Comparison of ENCODE assay signal across 6 cellular contexts in the genomic region with DNA sequence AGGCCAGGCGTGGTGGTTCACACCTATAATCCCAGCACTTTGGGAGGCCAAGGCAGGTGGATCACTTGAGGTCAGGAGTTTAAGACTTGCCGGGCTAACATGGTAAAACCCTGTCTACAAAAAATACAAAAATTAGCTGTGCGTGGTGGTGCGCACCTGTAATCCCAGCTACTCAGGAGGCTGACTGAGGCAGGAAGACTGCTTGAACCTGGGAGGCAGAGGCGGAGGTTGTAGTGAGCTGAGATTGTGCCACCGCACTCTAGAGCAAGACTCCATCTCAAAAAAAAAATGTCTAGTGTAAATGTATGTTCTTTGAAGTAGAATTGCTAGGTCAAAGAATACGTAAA. TPM values are rescaled to one million over a fixed set of nuclear protein-coding genes. Genes with fewer than 3 reads are reported as not detected.
DNase-seq lines count a peak whose midpoint lies in the region; ATAC-seq and TF ChIP-seq lines count a peak whose summit lies in the region.
"Not testable (repeated sequence)": the region's sequence is repeated elsewhere in the genome, so short reads cannot be mapped to it uniquely, and the experiment has no call there.

No MANE protein-coding gene starts in this region.

- H4K20me1 ChIP-seq in OCI-LY7 (ENCODE audit: insufficient read depth, low read length): not testable (repeated sequence)

- H2AFZ ChIP-seq in OCI-LY7 (ENCODE audit: low read length): peak overlapping the region; percentile 77; the same call in 1 of the 2 replicates

- H3K27ac Mint-ChIP-seq in CD4-positive, alpha-beta T cell: peak overlapping the region; percentile 98
- peak overlapping the region; percentile 94 for H3K27ac Mint-ChIP-seq in activated CD8-positive, alpha-beta T cell treated with anti-CD3 and anti-CD28 coated beads, Interleukin-2, amount 10 ng/mL, durations not matched to agents 7 days and 5 days
- H3K27ac Mint-ChIP-seq in activated naive CD8-positive, alpha-beta T cell treated with anti-CD3 and anti-CD28 coated beads, Interleukin-2, amount 10 ng/mL, durations not matched to agents 7 days and 5 days: peak overlapping the region; percentile 87
- H3K27ac Mint-ChIP-seq in stimulated activated naive CD8-positive, alpha-beta T cell treated with anti-CD3 and anti-CD28 coated beads, Interleukin-15, amount 100 ng/mL, for 72 hours: not testable (repeated sequence)

- TF ChIP-seq CTCF in CD4-positive, alpha-beta T cell (IDR thresholded peaks at IDR 0.05); OCI-LY7 (conservative IDR thresholded peaks at IDR 0.05; ENCODE audit: low read length): not testable (repeated sequence)

- H3K36me3 ChIP-seq in OCI-LY7 (ENCODE audit: insufficient read depth, low read length); mucosa of rectum (ENCODE audit: control insufficient read depth in 2 of 2, insufficient read depth in 2 of 2, low read length in 2 of 2): not testable (repeated sequence)

- H3K79me2 ChIP-seq in OCI-LY7 (ENCODE audit: insufficient read depth, low read depth, low read length): not testable (repeated sequence)

- CTCF ChIA-PET in CD4-positive, alpha-beta T cell (lab: Charles Lee): interaction anchor here (0.8 to 3.0 kb wide), 4 partner anchors 32 to 82 kb away, joined by 3 to 32 read pairs (median 12); partner anchors contain the start of genes B3GALT4 and RGL2
- CTCF ChIA-PET in OCI-LY7 (lab: Charles Lee; ENCODE audit: unreplicated experiment): not testable (repeated sequence)
- CTCF ChIA-PET in activated CD8-positive, alpha-beta T cell treated with anti-CD3 and anti-CD28 coated beads, Interleukin-2, amount 10 ng/mL, durations not matched to agents 7 days and 5 days (lab: Charles Lee): interaction anchor here (0.9 to 3.5 kb wide), 9 partner anchors 8 to 236 kb away, joined by 4 to 36 read pairs (median 8); partner anchors contain the start of genes PFDN6, RPS18, VPS52 and WDR46

- H3K4me1 Mint-ChIP-seq in CD4-positive, alpha-beta T cell (ENCODE audit: low read depth): peaks cover 47% of the 10 kb centered on the region
- H3K4me1 Mint-ChIP-seq in activated CD8-positive, alpha-beta T cell treated with anti-CD3 and anti-CD28 coated beads, Interleukin-2, amount 10 ng/mL, durations not matched to agents 7 days and 5 days (ENCODE audit: low read depth): peaks cover 46% of the 10 kb centered on the region
- peaks cover 28% of the 10 kb centered on the region for H3K4me1 Mint-ChIP-seq in activated naive CD8-positive, alpha-beta T cell treated with anti-CD3 and anti-CD28 coated beads, Interleukin-2, amount 10 ng/mL, durations not matched to agents 7 days and 5 days
- peaks cover 25% of the 10 kb centered on the region for H3K4me1 Mint-ChIP-seq in stimulated activated naive CD8-positive, alpha-beta T cell treated with anti-CD3 and anti-CD28 coated beads, Interleukin-15, amount 100 ng/mL, for 72 hours

- H3K9me2 ChIP-seq in OCI-LY7 (ENCODE audit: insufficient read depth, low read length): not testable (repeated sequence)

- H3K4me3 Mint-ChIP-seq in CD4-positive, alpha-beta T cell: peak overlapping the region; percentile 80
- H3K4me3 Mint-ChIP-seq in activated CD8-positive, alpha-beta T cell treated with anti-CD3 and anti-CD28 coated beads, Interleukin-2, amount 10 ng/mL, durations not matched to agents 7 days and 5 days: peak overlapping the region; percentile 69
- peak overlapping the region; percentile 80 for H3K4me3 Mint-ChIP-seq in activated naive CD8-positive, alpha-beta T cell treated with anti-CD3 and anti-CD28 coated beads, Interleukin-2, amount 10 ng/mL, durations not matched to agents 7 days and 5 days
- peak overlapping the region; percentile 51 to 73 for H3K4me3 Mint-ChIP-seq in stimulated activated naive CD8-positive, alpha-beta T cell treated with anti-CD3 and anti-CD28 coated beads, Interleukin-15, amount 100 ng/mL, for 72 hours

- not testable (repeated sequence) for H3K27me3 ChIP-seq in CD4-positive, alpha-beta T cell (ENCODE audit: control insufficient read depth, insufficient read depth, low read length); mucosa of rectum (ENCODE audit: control insufficient read depth in 2 of 2, insufficient read depth in 2 of 2, low read length in 2 of 2)

- BruUV-seq in OCI-LY7 (replicated peaks; lab: Mats Ljungman, UMichigan): not testable (repeated sequence)

- peak overlapping the region; percentile 39 for H3K4me3 ChIP-seq in OCI-LY7 (ENCODE audit: low read depth, low read length, poor library complexity, severe bottlenecking)
- not testable (repeated sequence) for H3K4me3 ChIP-seq in mucosa of rectum (ENCODE audit: low read length in 2 of 2)

- intact Hi-C loops in CD4-positive, alpha-beta T cell (cut with DNase I, micrococcal nuclease): loop anchor here in 1 of 2 experiments (5.0 kb wide), 1 partner anchor 49 kb away; the partner anchor contains the start of gene KIFC1
- intact Hi-C loops in OCI-LY7 (cut with micrococcal nuclease; ENCODE audit: unreplicated experiment): not testable (repeated sequence)

- H3K36me3 Mint-ChIP-seq in CD4-positive, alpha-beta T cell (ENCODE audit: low read depth); activated CD8-positive, alpha-beta T cell treated with anti-CD3 and anti-CD28 coated beads, Interleukin-2, amount 10 ng/mL, durations not matched to agents 7 days and 5 days (ENCODE audit: low read depth); activated naive CD8-positive, alpha-beta T cell treated with anti-CD3 and anti-CD28 coated beads, Interleukin-2, amount 10 ng/mL, durations not matched to agents 7 days and 5 days: not testable (repeated sequence)

- peak in 4 of 10 experiments; percentile 42 to 56 (median 50) for DNase-seq in CD4-positive, alpha-beta T cell
- DNase-seq in OCI-LY7 (ENCODE audit: low spot score); activated CD8-positive, alpha-beta T cell treated with anti-CD3 and anti-CD28 coated beads, Interleukin-2, amount 10 ng/mL, durations not matched to agents 7 days and 5 days; stimulated activated naive CD8-positive, alpha-beta T cell treated with anti-CD3 and anti-CD28 coated beads, Interleukin-15, amount 100 ng/mL, for 72 hours: not testable (repeated sequence)
- peak; percentile 41 for DNase-seq in activated naive CD8-positive, alpha-beta T cell treated with anti-CD3 and anti-CD28 coated beads, Interleukin-2, amount 10 ng/mL, durations not matched to agents 7 days and 5 days

- POLR2A ChIA-PET in CD4-positive, alpha-beta T cell (lab: Charles Lee): interaction anchor here (0.6 to 3.4 kb wide), 28 partner anchors 9 to 499 kb away, joined by 3 to 155 read pairs (median 10); partner anchors contain the start of genes B3GALT4, CUTA, PFDN6 and RGL2
- POLR2A ChIA-PET in OCI-LY7 (lab: Charles Lee): interaction anchor here (2.4 to 4.4 kb wide), 2 partner anchors 25 to 31 kb away, joined by 10 to 20 read pairs; partner anchors contain the start of gene ZBTB22
- POLR2A ChIA-PET in activated CD8-positive, alpha-beta T cell treated with anti-CD3 and anti-CD28 coated beads, Interleukin-2, amount 10 ng/mL, durations not matched to agents 7 days and 5 days (lab: Charles Lee): interaction anchor here (0.6 to 3.2 kb wide), 13 partner anchors 9 to 372 kb away, joined by 3 to 36 read pairs (median 6); partner anchors contain the start of genes B3GALT4, PFDN6, RPS18 and SYNGAP1
- POLR2A ChIA-PET in activated naive CD8-positive, alpha-beta T cell treated with anti-CD3 and anti-CD28 coated beads, Interleukin-2, amount 10 ng/mL, durations not matched to agents 7 days and 5 days (lab: Charles Lee): interaction anchor here (0.6 to 3.4 kb wide), 16 partner anchors 9 to 372 kb away, joined by 3 to 67 read pairs (median 6); partner anchors contain the start of genes B3GALT4, PFDN6, RGL2 and RPS18

- not testable (repeated sequence) for H3K9me3 ChIP-seq in CD4-positive, alpha-beta T cell (ENCODE audit: control insufficient read depth, low read length); OCI-LY7 (ENCODE audit: low read length); mucosa of rectum (ENCODE audit: control insufficient read depth in 2 of 2, low read length in 2 of 2)

- ATAC-seq in CD4-positive, alpha-beta T cell (ENCODE audit: poor library complexity); activated naive CD8-positive, alpha-beta T cell treated with anti-CD3 and anti-CD28 coated beads, Interleukin-2, amount 10 ng/mL, durations not matched to agents 7 days and 5 days (ENCODE audit: low read depth): not testable (repeated sequence)
- peak; percentile 30 for ATAC-seq in activated CD8-positive, alpha-beta T cell treated with anti-CD3 and anti-CD28 coated beads, Interleukin-2, amount 10 ng/mL, durations not matched to agents 7 days and 5 days
- ATAC-seq in stimulated activated naive CD8-positive, alpha-beta T cell treated with anti-CD3 and anti-CD28 coated beads, Interleukin-15, amount 100 ng/mL, for 72 hours: peak; percentile 3

- peaks cover 44% of the 10 kb centered on the region for H3K4me1 ChIP-seq in OCI-LY7 (ENCODE audit: insufficient read depth, low read length, poor library complexity, severe bottlenecking)
- H3K4me1 ChIP-seq in mucosa of rectum (ENCODE audit: control insufficient read depth in 2 of 2, insufficient read depth in 2 of 2, low read length in 2 of 2): not testable (repeated sequence)

- H3K4me2 ChIP-seq in OCI-LY7 (ENCODE audit: low read length): peak overlapping the region; percentile 78

- not testable (repeated sequence) for H3K9me3 Mint-ChIP-seq in CD4-positive, alpha-beta T cell; activated CD8-positive, alpha-beta T cell treated with anti-CD3 and anti-CD28 coated beads, Interleukin-2, amount 10 ng/mL, durations not matched to agents 7 days and 5 days (ENCODE audit: insufficient read depth); activated naive CD8-positive, alpha-beta T cell treated with anti-CD3 and anti-CD28 coated beads, Interleukin-2, amount 10 ng/mL, durations not matched to agents 7 days and 5 days; stimulated activated naive CD8-positive, alpha-beta T cell treated with anti-CD3 and anti-CD28 coated beads, Interleukin-15, amount 100 ng/mL, for 72 hours

- not testable (repeated sequence) for H3K27me3 Mint-ChIP-seq in CD4-positive, alpha-beta T cell; activated CD8-positive, alpha-beta T cell treated with anti-CD3 and anti-CD28 coated beads, Interleukin-2, amount 10 ng/mL, durations not matched to agents 7 days and 5 days (ENCODE audit: low read depth); activated naive CD8-positive, alpha-beta T cell treated with anti-CD3 and anti-CD28 coated beads, Interleukin-2, amount 10 ng/mL, durations not matched to agents 7 days and 5 days; stimulated activated naive CD8-positive, alpha-beta T cell treated with anti-CD3 and anti-CD28 coated beads, Interleukin-15, amount 100 ng/mL, for 72 hours

- peak overlapping the region; percentile 88 for H3K27ac ChIP-seq in CD4-positive, alpha-beta T cell (ENCODE audit: low read depth, low read length)
- H3K27ac ChIP-seq in OCI-LY7 (ENCODE audit: low read depth, low read length, poor library complexity, severe bottlenecking) (peak overlapping the region; percentile 86), mucosa of rectum (ENCODE audit: low read depth in 2 of 2, low read length in 2 of 2) (peak overlapping the region; percentile 51 to 72)

- not testable (repeated sequence) for H3K9ac ChIP-seq in mucosa of rectum (ENCODE audit: low read depth in 1 of 2, low read length in 2 of 2)

RNA-seq across cellular contexts. Expression of gene DAXX, which starts 20.8 kb away (rescaled TPM):
- 10 to 100 TPM; 24.2 to 24.7 TPM for total RNA-seq in CD4-positive, alpha-beta T cell
- 77.5 and 79.2 TPM in 2 replicates for total RNA-seq in OCI-LY7 (2014; rRNA removed; shearing (Covaris generic))
- total RNA-seq in OCI-LY7 (2022): 93.3 and 97.8 TPM in 2 replicates
- 100 to 1,000 TPM; 112 to 114 TPM for total RNA-seq in activated CD8-positive, alpha-beta T cell treated with anti-CD3 and anti-CD28 coated beads, Interleukin-2, amount 10 ng/mL, durations not matched to agents 7 days and 5 days
- total RNA-seq in activated naive CD8-positive, alpha-beta T cell treated with anti-CD3 and anti-CD28 coated beads, Interleukin-2, amount 10 ng/mL, durations not matched to agents 7 days and 5 days: 100 to 1,000 TPM; 108 to 117 TPM

RNA-seq across cellular contexts. Expression of gene ZBTB22, which starts 26.0 kb away (rescaled TPM):
- 10 to 100 TPM; 11.6 to 13.6 TPM for total RNA-seq in CD4-positive, alpha-beta T cell
- 17.4 and 21.6 TPM in 2 replicates for total RNA-seq in OCI-LY7 (2014; rRNA removed; shearing (Covaris generic))
- total RNA-seq in OCI-LY7 (2022): 14.1 and 18.5 TPM in 2 replicates
- total RNA-seq in activated CD8-positive, alpha-beta T cell treated with anti-CD3 and anti-CD28 coated beads, Interleukin-2, amount 10 ng/mL, durations not matched to agents 7 days and 5 days: 10 to 100 TPM; 10.7 to 11.1 TPM
- total RNA-seq in activated naive CD8-positive, alpha-beta T cell treated with anti-CD3 and anti-CD28 coated beads, Interleukin-2, amount 10 ng/mL, durations not matched to agents 7 days and 5 days: 10 to 100 TPM; 20.9 to 24.5 TPM

RNA-seq across cellular contexts. Expression of gene TAPBP, which starts 29.7 kb away (rescaled TPM):
- 100 to 1,000 TPM; 203 to 206 TPM for total RNA-seq in CD4-positive, alpha-beta T cell
- 73.6 and 106 TPM in 2 replicates for total RNA-seq in OCI-LY7 (2014; rRNA removed; shearing (Covaris generic))
- total RNA-seq in OCI-LY7 (2022): 148 and 150 TPM in 2 replicates
- total RNA-seq in activated CD8-positive, alpha-beta T cell treated with anti-CD3 and anti-CD28 coated beads, Interleukin-2, amount 10 ng/mL, durations not matched to agents 7 days and 5 days: 100 to 1,000 TPM; 245 to 252 TPM
- 100 to 1,000 TPM; 250 to 257 TPM for total RNA-seq in activated naive CD8-positive, alpha-beta T cell treated with anti-CD3 and anti-CD28 coated beads, Interleukin-2, amount 10 ng/mL, durations not matched to agents 7 days and 5 days

RNA-seq across cellular contexts. Expression of gene RGL2, which starts 44.8 kb away (rescaled TPM):
- 10 to 100 TPM; 39.2 to 39.4 TPM for total RNA-seq in CD4-positive, alpha-beta T cell
- total RNA-seq in OCI-LY7 (2014; rRNA removed; shearing (Covaris generic)): 27.2 and 27.3 TPM in 2 replicates
- total RNA-seq in OCI-LY7 (2022): 67.1 and 67.6 TPM in 2 replicates
- 10 to 100 TPM; 50.8 to 58.2 TPM for total RNA-seq in activated CD8-positive, alpha-beta T cell treated with anti-CD3 and anti-CD28 coated beads, Interleukin-2, amount 10 ng/mL, durations not matched to agents 7 days and 5 days
- total RNA-seq in activated naive CD8-positive, alpha-beta T cell treated with anti-CD3 and anti-CD28 coated beads, Interleukin-2, amount 10 ng/mL, durations not matched to agents 7 days and 5 days: 10 to 100 TPM; 65.4 to 65.5 TPM

RNA-seq across cellular contexts. Expression of gene KIFC1, which starts 48.0 kb away (rescaled TPM):
- 1 to 10 TPM; 1.2 to 1.6 TPM for total RNA-seq in CD4-positive, alpha-beta T cell
- total RNA-seq in OCI-LY7 (2014; rRNA removed; shearing (Covaris generic)): 133 and 138 TPM in 2 replicates
- 167 and 176 TPM in 2 replicates for total RNA-seq in OCI-LY7 (2022)
- 100 to 1,000 TPM; 175 to 180 TPM for total RNA-seq in activated CD8-positive, alpha-beta T cell treated with anti-CD3 and anti-CD28 coated beads, Interleukin-2, amount 10 ng/mL, durations not matched to agents 7 days and 5 days
- total RNA-seq in activated naive CD8-positive, alpha-beta T cell treated with anti-CD3 and anti-CD28 coated beads, Interleukin-2, amount 10 ng/mL, durations not matched to agents 7 days and 5 days: 100 to 1,000 TPM; 117 to 127 TPM
